Comparison of ENCODE assay signal across 19 cellular contexts in genomic region chr3:125072310-125072709, GRCh38. TPM values are rescaled to one million over a fixed set of nuclear protein-coding genes. Genes with fewer than 3 reads are reported as not detected.
A peak's percentile ranks its signal among the peaks of the same experiment; 100 is the strongest.
DNase-seq lines count a peak whose midpoint lies in the region; ATAC-seq and TF ChIP-seq lines count a peak whose summit lies in the region.
"Had no signal": no experiment of that assay in that cellular context is flagged by ENCODE, and none has a peak within 500 bp of the region (broad histone marks: within the 10 kb centered on the region; RNA-seq: fewer than 3 reads in every experiment).

No MANE protein-coding gene starts in this region.

- H3K4me3 ChIP-seq in gastrocnemius medialis, result no peak overlapping the region
- H3K4me3 ChIP-seq: esophagus muscularis mucosa, ovary, skin epidermis, tibial artery had no signal

- no peaks in the 10 kb centered on the region for H3K9me3 ChIP-seq in gastrocnemius medialis
- H3K9me3 ChIP-seq: esophagus muscularis mucosa, ovary, tibial artery had no signal

- H3K4me1 ChIP-seq in gastrocnemius medialis, result peaks cover 0 to 7% of the 10 kb centered on the region in 2 donors
- H3K4me1 ChIP-seq: tibial artery had no signal

- ATAC-seq in gastrocnemius medialis (peak; percentile 80 to 85), GM21360 (IDR thresholded peaks at IDR 0.05; ENCODE audit: unreplicated experiment) (no peak), GM19324 (IDR thresholded peaks at IDR 0.05; ENCODE audit: low FRiP score, unreplicated experiment) (no peak), GM21619 (IDR thresholded peaks at IDR 0.05; ENCODE audit: unreplicated experiment) (no peak)
- ATAC-seq: CD8-positive, alpha-beta T cell had no signal

- H3K27me3 ChIP-seq in gastrocnemius medialis, result no peaks in the 10 kb centered on the region
- H3K27me3 ChIP-seq: esophagus muscularis mucosa, ovary, tibial artery had no signal

- H3K36me3 ChIP-seq in gastrocnemius medialis, result no peaks in the 10 kb centered on the region
- H3K36me3 ChIP-seq: esophagus muscularis mucosa, ovary, tibial artery had no signal

- peak overlapping the region in 2 of 4 donors; percentile 41 to 56 for H3K27ac ChIP-seq in gastrocnemius medialis
- H3K27ac ChIP-seq: esophagus muscularis mucosa, ovary, skin epidermis, tibial artery had no signal

- TF ChIP-seq POLR2A in gastrocnemius medialis (IDR thresholded peaks at IDR 0.05), result no peak

- intact Hi-C loops in gastrocnemius medialis (cut with DNase I; ENCODE audit: low total_unique reads), result no loop called here

- DNase-seq in NCI-H2171 treated with DMSO at 0.1 percent for 48 hours (lab: John Stamatoyannopoulos, UW), result peak; percentile 25
- no peak for DNase-seq in NCI-H2171 (lab: John Stamatoyannopoulos, UW)
- peak; percentile 97 for DNase-seq in NCI-H446 treated with DMSO at 0.1 percent for 48 hours (lab: John Stamatoyannopoulos, UW)
- peak; percentile 29 for DNase-seq in dermis blood vessel endothelial cell
- peak in 1 of 2 donors; percentile 63 for DNase-seq in gastrocnemius medialis
- DNase-seq: 8988T; activated B cell treated with CpG ODN at 0.5 μM for 24 hours; CD8-positive, alpha-beta T cell; GDM1; NCI-H187; NCI-H526; ovary; T-helper 1 cell; tibial artery had no signal

- TF ChIP-seq CTCF in gastrocnemius medialis (IDR thresholded peaks at IDR 0.05 in 4 of 5, conservative IDR thresholded peaks at IDR 0.05 in 1 of 5), result no peak

- in situ Hi-C loops in gastrocnemius medialis (cut with MboI; ENCODE audit: low sequenced_read_pairs in 4 of 4), result no loop called here

RNA-seq across cellular contexts. Expression of gene HEG1, which starts 16.5 kb away (rescaled TPM):
- total RNA-seq in dermis blood vessel endothelial cell (55.6 and 103 TPM in 2 replicates), gastrocnemius medialis (10 to 100 TPM in 3 of 4 donors, 1 to 10 TPM in 1; 9.8 to 27.1 (median 17.6) TPM)

Comparison
In these comparisons a context has a peak if more than half of its experiments do, and no peak if none do; other contexts are left out.
1. ATAC-seq: peak in gastrocnemius medialis (2 of 2); none in GM21360 (single experiment), GM19324 (single experiment) and GM21619 (single experiment).